9 cellular contexts compared by ENCODE assay signal in genomic region chr7:50281680-50282445, GRCh38. TPM values are rescaled to one million over a fixed set of nuclear protein-coding genes. Genes with fewer than 3 reads are reported as not detected.
A peak's percentile ranks its signal among the peaks of the same experiment; 100 is the strongest.
DNase-seq lines count a peak whose midpoint lies in the region; ATAC-seq and TF ChIP-seq lines count a peak whose summit lies in the region.
"Had no signal": no experiment of that assay in that cellular context is flagged by ENCODE, and none has a peak within 500 bp of the region (broad histone marks: within the 10 kb centered on the region; RNA-seq: fewer than 3 reads in every experiment).

No MANE protein-coding gene starts in this region.

- intact Hi-C loops in naive thymus-derived CD4-positive, alpha-beta T cell (cut with micrococcal nuclease) = loop anchor here in 1 of 2 donors (1.0 to 2.0 kb wide), 3 partner anchors 7 to 15 kb away; no protein-coding TSS in a partner anchor

- peak overlapping the region; percentile 65 to 84 (median 75) for H3K4me3 Mint-ChIP-seq in naive thymus-derived CD4-positive, alpha-beta T cell
- no peak overlapping the region for H3K4me3 Mint-ChIP-seq in progenitor cell of endocrine pancreas (ENCODE audit: low read depth)

- peak overlapping the region; percentile 61 to 95 (median 91) for H3K27ac Mint-ChIP-seq in naive thymus-derived CD4-positive, alpha-beta T cell
- no peak overlapping the region for H3K27ac Mint-ChIP-seq in progenitor cell of endocrine pancreas

- TF ChIP-seq CTCF in progenitor cell of endocrine pancreas (IDR thresholded peaks at IDR 0.05; ENCODE audit: unreplicated experiment) = no peak

- POLR2A ChIA-PET in naive thymus-derived CD4-positive, alpha-beta T cell (lab: Charles Lee) = interaction anchor here (1.3 to 27.7 kb wide), 7 partner anchors 9 to 84 kb away, joined by 3 to 1000 read pairs (median 7); partner anchors contain the start of gene IKZF1

- peak overlapping the region; percentile 67 for H3K27ac ChIP-seq in naive thymus-derived CD4-positive, alpha-beta T cell (ENCODE audit: low read depth, low read length)

- ATAC-seq in GM18873 (IDR thresholded peaks at IDR 0.05; ENCODE audit: low FRiP score, unreplicated experiment) = peak; percentile 95
- peak; percentile 98 for ATAC-seq in HG02588 (IDR thresholded peaks at IDR 0.05; ENCODE audit: unreplicated experiment)
- ATAC-seq in naive thymus-derived CD4-positive, alpha-beta T cell = peak; percentile 83

- DNase-seq in MV-4-11 (lab: John Stamatoyannopoulos, UW) (peak; percentile 85), activated gamma-delta T cell treated with Interleukin-2 at 50 U/mL for 16 hours (no peak), progenitor cell of endocrine pancreas (ENCODE audit: low spot score, unreplicated experiment) (no peak), epidermal melanocyte (ENCODE audit: insufficient read length, low spot score) (no peak), cerebellar nuclear complex (lab: John Stamatoyannopoulos, UW) (no peak)
- DNase-seq in naive thymus-derived CD4-positive, alpha-beta T cell = peak in 1 of 9 donors; percentile 34

- H3K36me3 Mint-ChIP-seq in naive thymus-derived CD4-positive, alpha-beta T cell = peaks cover 0 to 18% (median 0%) of the 10 kb centered on the region in 5 donors
- H3K36me3 Mint-ChIP-seq in progenitor cell of endocrine pancreas (ENCODE audit: insufficient read depth) = no peaks in the 10 kb centered on the region

- H3K4me1 Mint-ChIP-seq in naive thymus-derived CD4-positive, alpha-beta T cell = peaks cover 31 to 75% (median 66%) of the 10 kb centered on the region in 7 donors
- no peaks in the 10 kb centered on the region for H3K4me1 Mint-ChIP-seq in progenitor cell of endocrine pancreas (ENCODE audit: low read depth)

- peak overlapping the region; percentile 32 for H3K4me3 ChIP-seq in naive thymus-derived CD4-positive, alpha-beta T cell (ENCODE audit: low read length)

- H3K9me3 ChIP-seq in naive thymus-derived CD4-positive, alpha-beta T cell (ENCODE audit: control insufficient read depth in 2 of 3, low read length in 3 of 3) = no peaks in the 10 kb centered on the region

- H3K4me1 ChIP-seq in naive thymus-derived CD4-positive, alpha-beta T cell (ENCODE audit: control insufficient read depth in 2 of 2, insufficient read depth in 2 of 2, low read length in 2 of 2) = peaks cover 19 to 29% of the 10 kb centered on the region in 2 donors

- H3K36me3 ChIP-seq in naive thymus-derived CD4-positive, alpha-beta T cell (ENCODE audit: control insufficient read depth in 2 of 3, insufficient read depth in 3 of 3, low read length in 3 of 3) = no peaks in the 10 kb centered on the region

- H3K27me3 ChIP-seq in naive thymus-derived CD4-positive, alpha-beta T cell (ENCODE audit: control insufficient read depth in 2 of 2, insufficient read depth in 2 of 2, low read length in 2 of 2) = no peaks in the 10 kb centered on the region

- no peaks in the 10 kb centered on the region for H3K27me3 Mint-ChIP-seq in naive thymus-derived CD4-positive, alpha-beta T cell
- H3K27me3 Mint-ChIP-seq in progenitor cell of endocrine pancreas = peaks cover 15% of the 10 kb centered on the region

- CTCF ChIA-PET in naive thymus-derived CD4-positive, alpha-beta T cell (lab: Charles Lee) = interaction anchor here (0.9 to 1.2 kb wide), 4 partner anchors 9 to 50 kb away, joined by 3 to 5 read pairs (median 4); no protein-coding TSS in a partner anchor

- peaks cover 0 to 12% (median 0%) of the 10 kb centered on the region in 11 donors for H3K9me3 Mint-ChIP-seq in naive thymus-derived CD4-positive, alpha-beta T cell
- H3K9me3 Mint-ChIP-seq in progenitor cell of endocrine pancreas (ENCODE audit: low read depth) = peaks cover 6% of the 10 kb centered on the region

RNA-seq across cellular contexts. Expression of gene IKZF1, which starts 22.7 kb away (rescaled TPM):
- total RNA-seq in naive thymus-derived CD4-positive, alpha-beta T cell = 100 to 1,000 TPM; 388 to 548 (median 463) TPM
- 100 to 1,000 TPM; 258 to 318 TPM for polyA plus RNA-seq in naive thymus-derived CD4-positive, alpha-beta T cell
- total RNA-seq in progenitor cell of endocrine pancreas = 0.36 and 0.42 TPM in 2 replicates
- total RNA-seq: SK-MEL-5 had no signal

Comparison
In these comparisons a context has a peak if more than half of its experiments do, and no peak if none do; other contexts are left out.
1. RNA of gene IKZF1, which starts 22.7 kb away (total RNA-seq): 388 to 548 TPM in naive thymus-derived CD4-positive, alpha-beta T cell; 0.36 to 0.42 TPM in progenitor cell of endocrine pancreas; every median in the first group is over 100 times any median in the second.
2. Peak in every context shown above with its lines, with median percentiles within 50 percentile points of each other: ATAC-seq.